ENCODE assay signal across 8 cellular contexts in genomic region chr6:144215932-144216667, GRCh38.
DNase-seq lines count a peak whose midpoint lies in the region; TF ChIP-seq lines count a peak whose summit lies in the region.

No MANE protein-coding gene starts in this region.

- H3K4me1 Mint-ChIP-seq in nephron progenitor cell, result peaks cover 19% of the 10 kb centered on the region
- peaks cover 39% of the 10 kb centered on the region for H3K4me1 Mint-ChIP-seq in stimulated activated naive CD8-positive, alpha-beta T cell treated with anti-CD3 and anti-CD28 coated beads, Interleukin-15, Interleukin-2, amounts not matched to agents 100 ng/mL and 50 ng/mL, for 24 hours (ENCODE audit: low read depth)

- H3K27me3 ChIP-seq in HAP-1 (ENCODE audit: low read depth), result no peaks in the 10 kb centered on the region

- peaks cover 14% of the 10 kb centered on the region for H3K27me3 Mint-ChIP-seq in nephron progenitor cell (ENCODE audit: low read depth, poor library complexity)
- no peaks in the 10 kb centered on the region for H3K27me3 Mint-ChIP-seq in stimulated activated naive CD8-positive, alpha-beta T cell treated with anti-CD3 and anti-CD28 coated beads, Interleukin-15, Interleukin-2, amounts not matched to agents 100 ng/mL and 50 ng/mL, for 24 hours

- peak overlapping the region; percentile 48 for H3K4me3 ChIP-seq in HAP-1

- peaks cover 26% of the 10 kb centered on the region for H3K9me3 Mint-ChIP-seq in nephron progenitor cell
- no peaks in the 10 kb centered on the region for H3K9me3 Mint-ChIP-seq in stimulated activated naive CD8-positive, alpha-beta T cell treated with anti-CD3 and anti-CD28 coated beads, Interleukin-15, Interleukin-2, amounts not matched to agents 100 ng/mL and 50 ng/mL, for 24 hours

- peaks cover 8% of the 10 kb centered on the region for H3K36me3 Mint-ChIP-seq in nephron progenitor cell (ENCODE audit: low read depth)
- peaks cover 4% of the 10 kb centered on the region for H3K36me3 Mint-ChIP-seq in stimulated activated naive CD8-positive, alpha-beta T cell treated with anti-CD3 and anti-CD28 coated beads, Interleukin-15, Interleukin-2, amounts not matched to agents 100 ng/mL and 50 ng/mL, for 24 hours (ENCODE audit: low read depth)

- H3K36me3 ChIP-seq in HAP-1 (replicated peaks), result no peaks in the 10 kb centered on the region

- H3K27ac Mint-ChIP-seq in nephron progenitor cell, result peak overlapping the region; percentile 97
- H3K27ac Mint-ChIP-seq in stimulated activated naive CD8-positive, alpha-beta T cell treated with anti-CD3 and anti-CD28 coated beads, Interleukin-15, Interleukin-2, amounts not matched to agents 100 ng/mL and 50 ng/mL, for 24 hours, result peak overlapping the region; percentile 100

- no peaks in the 10 kb centered on the region for H3K9me3 ChIP-seq in HAP-1

- peak overlapping the region; percentile 89 for H3K4me3 Mint-ChIP-seq in nephron progenitor cell
- H3K4me3 Mint-ChIP-seq in stimulated activated naive CD8-positive, alpha-beta T cell treated with anti-CD3 and anti-CD28 coated beads, Interleukin-15, Interleukin-2, amounts not matched to agents 100 ng/mL and 50 ng/mL, for 24 hours, result peak overlapping the region; percentile 91

- TF ChIP-seq CTCF in nephron progenitor cell (IDR thresholded peaks at IDR 0.05), result peak; percentile 70

- DNase-seq in GDM1 (lab: John Stamatoyannopoulos, UW) (peak; percentile 90), HAP-1 (ENCODE audit: low spot score in 2 of 2) (peak; percentile 87 to 94), M059J (ENCODE audit: low read depth) (peak; percentile 95), activated gamma-delta T cell (lab: John Stamatoyannopoulos, UW) (peak; percentile 82), fibroblast of the conjunctiva (ENCODE audit: low read depth) (peak; percentile 97), nephron progenitor cell (peak; percentile 94)

- in situ Hi-C loops in HAP-1 (cut with MboI; ENCODE audit: low sequenced_read_pairs), result no loop called here

- 0 out of 2 replicates have a peak, but pooled peaks have one; percentile 23 for TF ChIP-seq POLR2A in Raji (IDR thresholded peaks at IDR 0.05; ENCODE audit: insufficient read depth, low read depth, low read length)

- H3K4me1 ChIP-seq in HAP-1, result peaks cover 6% of the 10 kb centered on the region

Comparison
In these comparisons a context has a peak if more than half of its experiments do, and no peak if none do; other contexts are left out.
1. Peak in every context shown above with its lines: DNase-seq and H3K4me3 ChIP-seq.